28 cellular contexts compared by ENCODE assay signal in the genomic region with DNA sequence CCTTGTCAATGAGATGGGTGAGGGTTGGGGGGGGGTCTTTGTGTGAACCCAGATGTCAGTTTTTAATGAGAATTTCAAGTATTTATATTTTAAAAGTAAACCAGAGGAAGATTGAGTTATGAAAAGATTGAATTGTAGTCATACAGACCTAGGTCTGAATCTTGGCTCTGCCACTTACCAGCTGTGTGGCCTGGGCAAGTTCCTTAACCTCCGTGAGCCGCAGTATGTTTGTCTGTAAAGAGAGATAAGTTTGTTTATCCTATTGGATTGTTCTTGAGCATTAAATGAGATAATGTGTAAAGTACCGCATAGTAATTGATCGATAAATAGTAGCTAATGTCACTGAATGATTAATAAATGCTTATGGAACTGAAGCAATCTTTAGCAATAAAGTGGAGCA.
"Had no signal": no experiment of that assay in that cellular context is flagged by ENCODE, and none has a peak within 500 bp of the region (broad histone marks: within the 10 kb centered on the region; RNA-seq: fewer than 3 reads in every experiment).

No MANE protein-coding gene starts in this region.

- H3K27me3 ChIP-seq: esophagus squamous epithelium, heart right ventricle, neural progenitor cell, sigmoid colon, spleen, tibial nerve, upper lobe of left lung had no signal

- H3K4me2 ChIP-seq: neural progenitor cell had no signal

- H2AFZ ChIP-seq: neural progenitor cell had no signal

- H3K4me3 Mint-ChIP-seq: effector memory CD8-positive, alpha-beta T cell; immature natural killer cell; naive thymus-derived CD4-positive, alpha-beta T cell; nephron; neural progenitor cell; stimulated activated naive B cell treated with anti-CD40 and anti-IgM and Interleukin-4, amounts not matched to agents 10 μg/mL and 1 μg/mL and 100 μg/mL, for 72 hours; stimulated activated naive CD8-positive, alpha-beta T cell treated with anti-CD3 and anti-CD28 coated beads, Interleukin-15, Interleukin-2, amounts not matched to agents 100 ng/mL and 50 ng/mL, for 24 hours had no signal

- H3K4me1 ChIP-seq: esophagus squamous epithelium, heart right ventricle, neural progenitor cell, prostate gland, spleen, tibial nerve, upper lobe of left lung had no signal

- ATAC-seq: effector memory CD8-positive, alpha-beta T cell; heart right ventricle; naive thymus-derived CD4-positive, alpha-beta T cell; right cardiac atrium; stimulated activated naive B cell treated with anti-CD40 and anti-IgM and Interleukin-4, amounts not matched to agents 10 μg/mL and 1 μg/mL and 100 μg/mL, for 72 hours had no signal

- H3K4me3 ChIP-seq: esophagus squamous epithelium, heart right ventricle, lung, neural progenitor cell, prostate gland, sigmoid colon, spleen, thoracic aorta, tibial nerve, upper lobe of left lung had no signal

- H3K36me3 Mint-ChIP-seq: immature natural killer cell; naive thymus-derived CD4-positive, alpha-beta T cell; neural progenitor cell had no signal

- H3K36me3 ChIP-seq: esophagus squamous epithelium, heart right ventricle, neural progenitor cell, prostate gland, sigmoid colon, spleen, thoracic aorta, tibial nerve, upper lobe of left lung had no signal

- H3K4me1 Mint-ChIP-seq: immature natural killer cell; naive thymus-derived CD4-positive, alpha-beta T cell; nephron; neural progenitor cell had no signal

- H3K9me3 ChIP-seq: esophagus squamous epithelium, heart right ventricle, prostate gland, sigmoid colon, spleen, thoracic aorta, tibial nerve, upper lobe of left lung had no signal

- H3K27ac ChIP-seq: esophagus squamous epithelium, heart right ventricle, neural progenitor cell, prostate gland, sigmoid colon, spleen, thoracic aorta, tibial nerve, upper lobe of left lung had no signal

- H3K27me3 Mint-ChIP-seq: stimulated activated naive CD8-positive, alpha-beta T cell treated with anti-CD3 and anti-CD28 coated beads, Interleukin-15, Interleukin-2, amounts not matched to agents 100 ng/mL and 50 ng/mL, for 24 hours had no signal

- H3K27ac Mint-ChIP-seq: immature natural killer cell; naive thymus-derived CD4-positive, alpha-beta T cell; nephron; neural progenitor cell; stimulated activated naive CD8-positive, alpha-beta T cell treated with anti-CD3 and anti-CD28 coated beads, Interleukin-15, Interleukin-2, amounts not matched to agents 100 ng/mL and 50 ng/mL, for 24 hours had no signal

- DNase-seq: cortex of kidney; effector memory CD8-positive, alpha-beta T cell; erythroblast; esophagus squamous epithelium; foreskin melanocyte; glutamatergic neuron; heart right ventricle; hippocampal formation; immature natural killer cell; islet precursor cell; mesendoderm; midbrain; naive thymus-derived CD4-positive, alpha-beta T cell; right cardiac atrium; sigmoid colon; spleen; stimulated activated CD4-positive, alpha-beta T cell treated with anti-CD3 and anti-CD28 coated beads, Interleukin-4, amount 100 ng/mL, for 4 hours; stimulated activated naive B cell treated with anti-CD40 and anti-IgM and Interleukin-4, amounts not matched to agents 10 μg/mL and 1 μg/mL and 100 μg/mL, for 72 hours; upper lobe of left lung had no signal

- H3K9ac ChIP-seq: neural progenitor cell had no signal

- FAIRE-seq: endometrium, urothelium cell line had no signal

- H3K9me3 Mint-ChIP-seq: effector memory CD8-positive, alpha-beta T cell; immature natural killer cell; naive thymus-derived CD4-positive, alpha-beta T cell; nephron; stimulated activated naive B cell treated with anti-CD40 and anti-IgM and Interleukin-4, amounts not matched to agents 10 μg/mL and 1 μg/mL and 100 μg/mL, for 72 hours; stimulated activated naive CD8-positive, alpha-beta T cell treated with anti-CD3 and anti-CD28 coated beads, Interleukin-15, Interleukin-2, amounts not matched to agents 100 ng/mL and 50 ng/mL, for 24 hours had no signal
